Comparison of ENCODE assay signal across 21 cellular contexts in the genomic region with DNA sequence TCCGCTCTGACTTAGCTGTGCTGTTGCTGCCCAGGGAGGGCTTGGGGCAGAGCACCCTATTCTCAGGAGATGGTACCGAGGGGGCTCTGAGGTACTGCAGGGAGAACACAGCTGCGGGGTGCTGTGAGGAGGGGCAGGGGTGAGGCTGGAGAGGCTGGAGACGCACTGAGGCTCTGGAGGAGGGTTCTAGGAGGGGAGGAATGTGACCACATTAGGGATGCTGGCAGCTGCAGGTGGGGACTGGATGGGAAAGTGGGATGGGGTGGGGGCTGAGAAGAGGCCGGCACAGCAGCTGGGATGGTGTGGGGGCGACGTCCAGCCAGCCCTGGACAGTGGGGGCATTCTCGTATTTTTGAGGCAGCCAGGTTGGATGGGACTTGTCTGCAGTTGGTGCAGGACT. TPM values are rescaled to one million over a fixed set of nuclear protein-coding genes. Genes with fewer than 3 reads are reported as not detected.
A peak's percentile ranks its signal among the peaks of the same experiment; 100 is the strongest.
DNase-seq lines count a peak whose midpoint lies in the region; ATAC-seq, FAIRE-seq and TF ChIP-seq lines count a peak whose summit lies in the region.
"Had no signal": no experiment of that assay in that cellular context is flagged by ENCODE, and none has a peak within 500 bp of the region (broad histone marks: within the 10 kb centered on the region; RNA-seq: fewer than 3 reads in every experiment).

No MANE protein-coding gene starts in this region.

- no peak overlapping the region for H3K4me3 ChIP-seq in SK-N-SH (ENCODE audit: low read depth in 2 of 2, low read length in 1 of 2)
- H3K4me3 ChIP-seq in astrocyte (ENCODE audit: insufficient read depth, low read depth, low read length), result no peak overlapping the region
- H3K4me3 ChIP-seq in mesendoderm (ENCODE audit: low read length), result no peak overlapping the region
- H3K4me3 ChIP-seq in upper lobe of right lung, result no peak overlapping the region
- H3K4me3 ChIP-seq: lower lobe of right lung, thoracic aorta had no signal

- no peaks in the 10 kb centered on the region for H3K27me3 Mint-ChIP-seq in astrocyte (ENCODE audit: low read depth, unreplicated experiment)
- H3K27me3 Mint-ChIP-seq: activated CD8-positive, alpha-beta T cell treated with anti-CD3 and anti-CD28 coated beads for 36 hours; T-cell had no signal

- no peak overlapping the region for H2BK120ac ChIP-seq in mesendoderm (ENCODE audit: low read depth, low read length)

- DNase-seq in SK-N-SH (no peak), astrocyte (ENCODE audit: low read depth) (no peak), mesendoderm (no peak), NCI-H1694 (lab: John Stamatoyannopoulos, UW) (no peak), NCI-H1105 treated with DMSO at 0.1 percent for 48 hours (lab: John Stamatoyannopoulos, UW) (no peak), upper lobe of right lung (no peak)
- DNase-seq: activated CD8-positive, alpha-beta T cell treated with anti-CD3 and anti-CD28 coated beads for 36 hours; activated T-cell treated with anti-CD3 and anti-CD28 coated beads, Interleukin-2, amount 50 U/mL, for 72 hours; GDM1; lower lobe of right lung; naive B cell; NCI-H1694 treated with DMSO at 0.1 percent for 48 hours; stimulated activated CD4-positive, alpha-beta T cell treated with anti-CD3 and anti-CD28 coated beads, Interleukin-4, amount 100 ng/mL, for 4 hours; T-cell had no signal

- no peaks in the 10 kb centered on the region for H3K9me2 ChIP-seq in SK-N-SH

- H3K4me1 Mint-ChIP-seq in astrocyte (ENCODE audit: low read depth, unreplicated experiment), result peaks cover 35% of the 10 kb centered on the region
- H3K4me1 Mint-ChIP-seq: naive B cell had no signal

- no peak overlapping the region for H3K18ac ChIP-seq in mesendoderm (ENCODE audit: low read length)

- H3K79me1 ChIP-seq in mesendoderm (ENCODE audit: low read length), result peaks cover 14% of the 10 kb centered on the region

- CTCF ChIA-PET in SK-N-SH (lab: Yijun Ruan, JAX), result interaction anchor here (1.0 to 3.6 kb wide), 7 partner anchors 17 to 150 kb away, joined by 3 to 14 read pairs (median 6); no protein-coding TSS in a partner anchor

- no peak for FAIRE-seq in astrocyte (lab: Jason Lieb, UNC)
- FAIRE-seq: A204.1 had no signal

- H3K27ac ChIP-seq in SK-N-SH (ENCODE audit: low read depth in 2 of 2, low read length in 1 of 2) (peak overlapping the region in 1 of 2 experiments; percentile 83; a peak in 2 of 4 replicates), astrocyte (ENCODE audit: low read depth, low read length) (no peak overlapping the region), mesendoderm (ENCODE audit: low read depth, low read length) (no peak overlapping the region), temporal lobe (ENCODE audit: low read depth, low read length) (peak overlapping the region; percentile 69), upper lobe of right lung (no peak overlapping the region)
- H3K27ac ChIP-seq: C4-2B, lower lobe of right lung, thoracic aorta had no signal

- H3K56ac ChIP-seq in mesendoderm (ENCODE audit: low read length), result peak overlapping the region; percentile 35

- intact Hi-C loops in upper lobe of right lung (cut with DNase I), result no loop called here

- H2BK5ac ChIP-seq in mesendoderm (ENCODE audit: low read length), result no peak overlapping the region

- H2AK5ac ChIP-seq in mesendoderm (ENCODE audit: low read length), result no peak overlapping the region

- no peaks in the 10 kb centered on the region for H3K9me3 Mint-ChIP-seq in astrocyte (ENCODE audit: unreplicated experiment)
- H3K9me3 Mint-ChIP-seq: activated CD8-positive, alpha-beta T cell treated with anti-CD3 and anti-CD28 coated beads for 36 hours; activated naive CD4-positive, alpha-beta T cell treated with anti-CD3 and anti-CD28 coated beads, Interleukin-2, amount 50 U/mL, for 72 hours; activated T-cell treated with anti-CD3 and anti-CD28 coated beads, Interleukin-2, amount 50 U/mL, for 72 hours; naive B cell; T-cell had no signal

- H3K4me3 Mint-ChIP-seq in astrocyte (ENCODE audit: unreplicated experiment), result peak overlapping the region; percentile 57
- H3K4me3 Mint-ChIP-seq: activated CD8-positive, alpha-beta T cell treated with anti-CD3 and anti-CD28 coated beads for 36 hours; activated T-cell treated with anti-CD3 and anti-CD28 coated beads, Interleukin-2, amount 50 U/mL, for 72 hours; T-cell had no signal

- POLR2A ChIA-PET in SK-N-SH (lab: Yijun Ruan, JAX), result no interaction called here

- no peaks in the 10 kb centered on the region for H3K36me3 ChIP-seq in SK-N-SH (replicated peaks in 1 of 2; ENCODE audit: control insufficient read depth in 1 of 2, insufficient read depth in 2 of 2, low read length in 1 of 2)
- H3K36me3 ChIP-seq in astrocyte (ENCODE audit: insufficient read depth, low read length), result no peaks in the 10 kb centered on the region
- no peaks in the 10 kb centered on the region for H3K36me3 ChIP-seq in mesendoderm (ENCODE audit: control insufficient read depth, insufficient read depth, low read length)
- H3K36me3 ChIP-seq in upper lobe of right lung, result no peaks in the 10 kb centered on the region
- H3K36me3 ChIP-seq: breast epithelium, lower lobe of right lung, thoracic aorta had no signal

- no peaks in the 10 kb centered on the region for H3K27me3 ChIP-seq in SK-N-SH (ENCODE audit: insufficient read depth)
- H3K27me3 ChIP-seq in astrocyte (ENCODE audit: insufficient read depth, low read length), result no peaks in the 10 kb centered on the region
- H3K27me3 ChIP-seq in mesendoderm (ENCODE audit: insufficient read depth, low read length, poor library complexity), result no peaks in the 10 kb centered on the region
- H3K27me3 ChIP-seq in upper lobe of right lung, result no peaks in the 10 kb centered on the region
- H3K27me3 ChIP-seq: breast epithelium had no signal

- no peak overlapping the region for H2BK15ac ChIP-seq in mesendoderm (replicated peaks; ENCODE audit: low read depth)

- TF ChIP-seq CTCF in SK-N-SH (IDR thresholded peaks at IDR 0.05), result no peak
- TF ChIP-seq CTCF in astrocyte (IDR thresholded peaks at IDR 0.05; ENCODE audit: insufficient read depth, low read depth, low read length), result no peak
- TF ChIP-seq CTCF in upper lobe of right lung (IDR thresholded peaks at IDR 0.05), result no peak

- H3K79me2 ChIP-seq in SK-N-SH (ENCODE audit: insufficient read depth), result peaks cover 98% of the 10 kb centered on the region
- H3K79me2 ChIP-seq in astrocyte (ENCODE audit: insufficient read depth, low read length), result peaks cover 99% of the 10 kb centered on the region
- peaks cover 32% of the 10 kb centered on the region for H3K79me2 ChIP-seq in mesendoderm (ENCODE audit: control insufficient read depth, insufficient read depth, low read length)

- H3K4me1 ChIP-seq in SK-N-SH (ENCODE audit: control insufficient read depth in 1 of 2, insufficient read depth in 2 of 2, low read depth in 1 of 2, low read length in 1 of 2) (peaks cover 28 to 78% of the 10 kb centered on the region in 2 experiments), astrocyte (ENCODE audit: insufficient read depth, low read length) (peaks cover 28% of the 10 kb centered on the region), mesendoderm (ENCODE audit: control insufficient read depth, low read depth, low read length) (no peaks in the 10 kb centered on the region), upper lobe of right lung (no peaks in the 10 kb centered on the region)
- H3K4me1 ChIP-seq: breast epithelium, lower lobe of right lung had no signal

- H3K4ac ChIP-seq in mesendoderm (ENCODE audit: low read depth, low read length), result no peak overlapping the region

- no peak for TF ChIP-seq EP300 in SK-N-SH (IDR thresholded peaks at IDR 0.05; ENCODE audit: borderline replicate concordance in 1 of 2, low read depth in 1 of 2, low read length in 1 of 2)

- no peak for TF ChIP-seq RAD21 in SK-N-SH (IDR thresholded peaks at IDR 0.05; ENCODE audit: low read length)

- H2AFZ ChIP-seq in SK-N-SH (ENCODE audit: low read depth), result no peak overlapping the region
- H2AFZ ChIP-seq in astrocyte (ENCODE audit: low read depth, low read length), result no peak overlapping the region

- ATAC-seq in SK-N-SH treated with all-trans-retinoic acid at 6 μM for 48 hours, result no peak; the same call in 2 of the 3 replicates
- no peak for ATAC-seq in upper lobe of right lung
- ATAC-seq: activated CD8-positive, alpha-beta T cell treated with anti-CD3 and anti-CD28 coated beads for 36 hours; activated naive CD4-positive, alpha-beta T cell treated with anti-CD3 and anti-CD28 coated beads, Interleukin-2, amount 50 U/mL, for 72 hours; activated T-cell treated with anti-CD3 and anti-CD28 coated beads, Interleukin-2, amount 50 U/mL, for 72 hours; T-cell had no signal

- WGBS in SK-N-SH (ENCODE audit: low lambda C conversion rate), result 93% methylated on average over 7 of the region's 8 CpGs
- no CpG with 5 or more reads among the region's 8 CpGs for WGBS in mesendoderm (ENCODE audit: extremely low coverage, insufficient coverage, low lambda C conversion rate)

- no peaks in the 10 kb centered on the region for H3F3A ChIP-seq in SK-N-SH (replicated peaks; ENCODE audit: insufficient read depth)

- peaks cover 97% of the 10 kb centered on the region for H4K20me1 ChIP-seq in SK-N-SH (ENCODE audit: insufficient read depth)
- H4K20me1 ChIP-seq in astrocyte (ENCODE audit: insufficient read depth, low read length), result peaks cover 97% of the 10 kb centered on the region

- no peak overlapping the region for H3K9ac ChIP-seq in SK-N-SH
- H3K9ac ChIP-seq in astrocyte (ENCODE audit: low read length), result no peak overlapping the region
- no peak overlapping the region for H3K9ac ChIP-seq in mesendoderm (ENCODE audit: low read length)

- H3K23ac ChIP-seq in mesendoderm (ENCODE audit: low read length), result no peak overlapping the region

- H3K9me3 ChIP-seq in SK-N-SH (no peaks in the 10 kb centered on the region), astrocyte (ENCODE audit: insufficient read depth, low read depth, low read length) (no peaks in the 10 kb centered on the region), upper lobe of right lung (no peaks in the 10 kb centered on the region)
- H3K9me3 ChIP-seq: breast epithelium, lower lobe of right lung, thoracic aorta had no signal

- H3K4me2 ChIP-seq in SK-N-SH, result 0 out of 2 replicates have a peak overlapping the region, but pooled peaks have one; percentile 41
- H3K4me2 ChIP-seq in astrocyte (ENCODE audit: low read length), result no peak overlapping the region
- no peak overlapping the region for H3K4me2 ChIP-seq in mesendoderm (ENCODE audit: low read length)

- peaks cover 1% of the 10 kb centered on the region for H3K36me3 Mint-ChIP-seq in astrocyte (ENCODE audit: low read depth, unreplicated experiment)
- H3K36me3 Mint-ChIP-seq: activated naive CD4-positive, alpha-beta T cell treated with anti-CD3 and anti-CD28 coated beads, Interleukin-2, amount 50 U/mL, for 72 hours; naive B cell; T-cell had no signal

- no peak overlapping the region for H4K5ac ChIP-seq in mesendoderm (ENCODE audit: low read length)

- no peak overlapping the region for H3K27ac Mint-ChIP-seq in astrocyte (ENCODE audit: unreplicated experiment)
- H3K27ac Mint-ChIP-seq: activated CD8-positive, alpha-beta T cell treated with anti-CD3 and anti-CD28 coated beads for 36 hours; activated T-cell treated with anti-CD3 and anti-CD28 coated beads, Interleukin-2, amount 50 U/mL, for 72 hours; T-cell had no signal

- H4K8ac ChIP-seq in mesendoderm (ENCODE audit: low read depth, low read length), result no peak overlapping the region

RNA-seq across cellular contexts. Expression of a gene that starts 20.9 kb away (rescaled TPM):
- polyA plus RNA-seq in SK-N-SH (2012; rRNA removed), result 40.6 and 52.9 TPM in 2 replicates
- 30.8 and 37.3 TPM in 2 replicates for polyA plus RNA-seq in SK-N-SH (2012; cell fraction: cytosol; rRNA removed)
- 21.5 and 23.7 TPM in 2 replicates for polyA plus RNA-seq in SK-N-SH (2012; cell fraction: nucleus; rRNA removed)
- total RNA-seq in astrocyte (119 and 126 TPM in 2 replicates), temporal lobe (138 TPM), upper lobe of right lung (5.7 TPM)
- 29.4 TPM for polyA plus RNA-seq in mesendoderm (2013, experiment 1 of 2)
- polyA plus RNA-seq in mesendoderm (2013, experiment 2 of 2), result 28.7 TPM

Comparison
In these comparisons a context has a peak if more than half of its experiments do, and no peak if none do; other contexts are left out.
1. RNA of a gene that starts 20.9 kb away (total RNA-seq): 138 TPM in temporal lobe (single experiment) and 119 to 126 TPM in astrocyte; 5.7 TPM in upper lobe of right lung (single experiment); every median in the first group is over 10 times any median in the second.